In the genomic region with DNA sequence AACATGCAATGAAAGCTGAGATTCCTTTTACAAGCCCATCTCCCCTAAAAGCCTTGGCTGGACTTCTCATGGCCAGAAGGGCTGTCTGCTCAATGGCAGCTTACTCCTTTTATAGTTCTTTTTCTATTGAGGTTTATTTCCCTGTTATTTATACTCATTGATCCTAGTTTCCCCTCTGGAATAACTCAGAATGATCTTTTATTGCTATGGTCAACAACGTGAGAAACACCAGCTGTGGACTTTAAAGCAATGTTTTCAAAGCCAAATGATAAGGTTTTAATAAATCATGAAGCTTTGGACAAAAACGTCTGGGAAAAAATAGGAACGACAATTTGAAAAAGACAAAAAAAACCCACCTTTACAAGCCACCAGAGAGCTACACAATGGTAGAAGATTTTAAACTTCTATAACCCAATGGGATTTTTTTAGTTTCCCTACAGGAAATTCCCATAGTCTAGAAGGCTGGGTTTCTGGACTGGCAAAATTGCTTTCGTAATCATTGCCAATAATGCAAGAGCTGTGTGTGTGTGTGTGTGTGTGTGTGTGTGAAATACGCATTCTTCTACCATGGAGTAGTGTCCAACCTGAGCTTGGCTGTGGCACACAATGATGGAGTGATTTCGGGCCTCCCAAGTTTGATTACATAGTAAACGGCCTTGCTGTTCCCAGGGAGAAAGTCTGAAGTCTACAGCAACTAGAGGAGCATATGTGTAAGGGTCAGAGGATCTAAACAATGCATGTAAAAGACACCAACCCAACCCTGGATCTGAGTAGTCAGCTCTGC, we compare ENCODE assay signal across 1 cellular context.
TF ChIP-seq lines count a peak whose summit lies in the region.

No MANE protein-coding gene starts in this region.

TF ChIP-seq in SK-N-SH treated with all-trans-retinoic acid at 6 μM for 48 hours, 23 proteins besides CTCF, POLR2A, EP300 and RAD21 (continued from another document):
- TF ChIP-seq ZFP3 (CRISPR knock-in tag; IDR thresholded peaks at IDR 0.05) (no peak), BACH2 (CRISPR knock-in tag; IDR thresholded peaks at IDR 0.05; ENCODE audit: borderline replicate concordance) (no peak), GLIS3 (CRISPR knock-in tag; IDR thresholded peaks at IDR 0.05) (no peak)
